ENCODE assay signal across 1 cellular context in genomic region chr18:7116832-7117389, GRCh38.
TF ChIP-seq lines count a peak whose summit lies in the region.

No MANE protein-coding gene starts in this region.

TF ChIP-seq in HEK293, 187 proteins besides CTCF, POLR2A, EP300 and RAD21 (continued from another document):
- TF ChIP-seq, protein P1, sequence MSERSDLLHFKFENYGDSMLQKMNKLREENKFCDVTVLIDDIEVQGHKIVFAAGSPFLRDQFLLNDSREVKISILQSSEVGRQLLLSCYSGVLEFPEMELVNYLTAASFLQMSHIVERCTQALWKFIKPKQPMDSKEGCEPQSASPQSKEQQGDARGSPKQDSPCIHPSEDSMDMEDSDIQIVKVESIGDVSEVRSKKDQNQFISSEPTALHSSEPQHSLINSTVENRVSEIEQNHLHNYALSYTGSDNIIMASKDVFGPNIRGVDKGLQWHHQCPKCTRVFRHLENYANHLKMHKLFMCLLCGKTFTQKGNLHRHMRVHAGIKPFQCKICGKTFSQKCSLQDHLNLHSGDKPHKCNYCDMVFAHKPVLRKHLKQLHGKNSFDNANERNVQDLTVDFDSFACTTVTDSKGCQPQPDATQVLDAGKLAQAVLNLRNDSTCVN (tag by site-specific recombination; optimal IDR thresholded peaks at IDR 0.05) = peak; percentile 79
- TF ChIP-seq OVOL3 (tag by site-specific recombination; IDR thresholded peaks at IDR 0.05) = no peak
- TF ChIP-seq, protein P2, sequence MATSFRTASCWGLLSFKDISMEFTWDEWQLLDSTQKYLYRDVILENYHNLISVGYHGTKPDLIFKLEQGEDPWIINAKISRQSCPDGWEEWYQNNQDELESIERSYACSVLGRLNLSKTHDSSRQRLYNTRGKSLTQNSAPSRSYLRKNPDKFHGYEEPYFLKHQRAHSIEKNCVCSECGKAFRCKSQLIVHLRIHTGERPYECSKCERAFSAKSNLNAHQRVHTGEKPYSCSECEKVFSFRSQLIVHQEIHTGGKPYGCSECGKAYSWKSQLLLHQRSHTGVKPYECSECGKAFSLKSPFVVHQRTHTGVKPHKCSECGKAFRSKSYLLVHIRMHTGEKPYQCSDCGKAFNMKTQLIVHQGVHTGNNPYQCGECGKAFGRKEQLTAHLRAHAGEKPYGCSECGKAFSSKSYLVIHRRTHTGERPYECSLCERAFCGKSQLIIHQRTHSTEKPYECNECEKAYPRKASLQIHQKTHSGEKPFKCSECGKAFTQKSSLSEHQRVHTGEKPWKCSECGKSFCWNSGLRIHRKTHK (tag by site-specific recombination; IDR thresholded peaks at IDR 0.05) = no peak
- TF ChIP-seq, protein P3, sequence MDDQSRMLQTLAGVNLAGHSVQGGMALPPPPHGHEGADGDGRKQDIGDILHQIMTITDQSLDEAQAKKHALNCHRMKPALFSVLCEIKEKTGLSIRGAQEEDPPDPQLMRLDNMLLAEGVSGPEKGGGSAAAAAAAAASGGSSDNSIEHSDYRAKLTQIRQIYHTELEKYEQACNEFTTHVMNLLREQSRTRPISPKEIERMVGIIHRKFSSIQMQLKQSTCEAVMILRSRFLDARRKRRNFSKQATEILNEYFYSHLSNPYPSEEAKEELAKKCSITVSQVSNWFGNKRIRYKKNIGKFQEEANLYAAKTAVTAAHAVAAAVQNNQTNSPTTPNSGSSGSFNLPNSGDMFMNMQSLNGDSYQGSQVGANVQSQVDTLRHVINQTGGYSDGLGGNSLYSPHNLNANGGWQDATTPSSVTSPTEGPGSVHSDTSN (CRISPR knock-in tag; IDR thresholded peaks at IDR 0.05) = no peak
- peak; percentile 85 for TF ChIP-seq ZNF335 (tag by site-specific recombination; conservative IDR thresholded peaks at IDR 0.05)
- TF ChIP-seq, protein P4, sequence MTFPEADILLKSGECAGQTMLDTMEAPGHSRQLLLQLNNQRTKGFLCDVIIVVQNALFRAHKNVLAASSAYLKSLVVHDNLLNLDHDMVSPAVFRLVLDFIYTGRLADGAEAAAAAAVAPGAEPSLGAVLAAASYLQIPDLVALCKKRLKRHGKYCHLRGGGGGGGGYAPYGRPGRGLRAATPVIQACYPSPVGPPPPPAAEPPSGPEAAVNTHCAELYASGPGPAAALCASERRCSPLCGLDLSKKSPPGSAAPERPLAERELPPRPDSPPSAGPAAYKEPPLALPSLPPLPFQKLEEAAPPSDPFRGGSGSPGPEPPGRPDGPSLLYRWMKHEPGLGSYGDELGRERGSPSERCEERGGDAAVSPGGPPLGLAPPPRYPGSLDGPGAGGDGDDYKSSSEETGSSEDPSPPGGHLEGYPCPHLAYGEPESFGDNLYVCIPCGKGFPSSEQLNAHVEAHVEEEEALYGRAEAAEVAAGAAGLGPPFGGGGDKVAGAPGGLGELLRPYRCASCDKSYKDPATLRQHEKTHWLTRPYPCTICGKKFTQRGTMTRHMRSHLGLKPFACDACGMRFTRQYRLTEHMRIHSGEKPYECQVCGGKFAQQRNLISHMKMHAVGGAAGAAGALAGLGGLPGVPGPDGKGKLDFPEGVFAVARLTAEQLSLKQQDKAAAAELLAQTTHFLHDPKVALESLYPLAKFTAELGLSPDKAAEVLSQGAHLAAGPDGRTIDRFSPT (tag by site-specific recombination; IDR thresholded peaks at IDR 0.05) = no peak
- TF ChIP-seq PRDM1 (tag by site-specific recombination; IDR thresholded peaks at IDR 0.05) = peak; percentile 84; the same call in 1 of the 2 replicates
- no peak for TF ChIP-seq ZNF362 (tag by site-specific recombination; IDR thresholded peaks at IDR 0.05)
- TF ChIP-seq RBAK (tag by site-specific recombination; IDR thresholded peaks at IDR 0.05) = no peak
- TF ChIP-seq HOXA7 (CRISPR knock-in tag; IDR thresholded peaks at IDR 0.05; ENCODE audit: borderline replicate concordance) = no peak
- peak; percentile 62 for TF ChIP-seq ZBTB48 (tag by site-specific recombination; IDR thresholded peaks at IDR 0.05)
- TF ChIP-seq ZNF121 (tag by site-specific recombination; IDR thresholded peaks at IDR 0.05) = no peak
- no peak for TF ChIP-seq ZNF23 (tag by site-specific recombination; IDR thresholded peaks at IDR 0.05; ENCODE audit: borderline replicate concordance)
- no peak for TF ChIP-seq ZNF670 (tag by site-specific recombination; IDR thresholded peaks at IDR 0.05; ENCODE audit: low read depth)
- TF ChIP-seq ZNF366 (tag by site-specific recombination; conservative IDR thresholded peaks at IDR 0.05) = peak; percentile 59; the same call in 1 of the 2 replicates
- no peak for TF ChIP-seq ZNF544 (tag by site-specific recombination; IDR thresholded peaks at IDR 0.05)
- TF ChIP-seq OSR2 (tag by site-specific recombination; IDR thresholded peaks at IDR 0.05) = no peak
- no peak for TF ChIP-seq ZNF426 (tag by site-specific recombination; IDR thresholded peaks at IDR 0.05)
- 0 out of 2 replicates have a peak, but pooled peaks have one; percentile 69 for TF ChIP-seq GLIS2 (tag by site-specific recombination; IDR thresholded peaks at IDR 0.05)
